Comparison of ENCODE assay signal across 19 cellular contexts in the genomic region with DNA sequence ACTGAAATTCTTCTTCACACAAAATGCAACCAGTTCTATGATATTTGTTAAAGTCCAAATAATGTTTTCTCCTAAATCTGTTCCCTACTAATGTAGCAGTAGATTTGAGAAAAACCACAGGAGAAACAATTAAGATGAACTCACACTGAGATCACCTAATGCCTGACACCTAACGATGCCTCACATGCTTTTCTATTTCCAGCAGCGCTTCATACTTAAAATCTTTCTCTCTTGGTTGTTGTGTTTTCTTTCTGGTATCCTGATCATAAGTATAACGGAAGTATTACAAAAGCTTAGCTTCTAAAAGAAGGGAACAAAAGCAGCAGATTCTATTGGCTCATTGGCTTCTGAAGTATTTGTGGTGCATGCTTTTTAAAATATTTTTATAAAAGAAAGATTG.
DNase-seq lines count a peak whose midpoint lies in the region; ATAC-seq, FAIRE-seq and TF ChIP-seq lines count a peak whose summit lies in the region.
"Had no signal": no experiment of that assay in that cellular context is flagged by ENCODE, and none has a peak within 500 bp of the region (broad histone marks: within the 10 kb centered on the region; RNA-seq: fewer than 3 reads in every experiment).

No MANE protein-coding gene starts in this region.

- DNase-seq in A172 (ENCODE audit: low spot score), result peak; percentile 44
- DNase-seq in HCT116 (ENCODE audit: low read depth, low spot score), result no peak
- DNase-seq in astrocyte (ENCODE audit: low read depth), result no peak
- no peak for DNase-seq in keratinocyte (ENCODE audit: low read depth, low spot score)
- no peak for DNase-seq in NCI-H1092 treated with DMSO at 0.1 percent for 48 hours (lab: John Stamatoyannopoulos, UW)
- no peak for DNase-seq in GM19240 (ENCODE audit: insufficient read length, low spot score)
- DNase-seq in head of caudate nucleus, result no peak
- no peak for DNase-seq in AG08396 (ENCODE audit: low spot score)
- DNase-seq: activated naive CD8-positive, alpha-beta T cell treated with anti-CD3 and anti-CD28 coated beads, Interleukin-2, amount 10 ng/mL, durations not matched to agents 7 days and 5 days; activated T-cell treated with anti-CD3 and anti-CD28 coated beads for 4 hours; DMS 273 treated with DMSO at 0.1 percent for 48 hours; lower lobe of right lung; NCI-H187 treated with DMSO at 0.1 percent for 48 hours; NCI-H526; stimulated activated naive CD4-positive, alpha-beta T cell treated with Interleukin-2 at 50 U/mL for 16 hours had no signal

- H3K4me3 Mint-ChIP-seq in astrocyte (ENCODE audit: unreplicated experiment), result no peak overlapping the region
- H3K4me3 Mint-ChIP-seq: activated naive CD8-positive, alpha-beta T cell treated with anti-CD3 and anti-CD28 coated beads, Interleukin-2, amount 10 ng/mL, durations not matched to agents 7 days and 5 days; B cell; T-helper 1 cell treated with Interleukin-12 subunit alpha and Interleukin-12 subunit beta and Interleukin-4 antibody, amounts not matched to agents 30 μg/mL and 1 μg/mL, for 36 hours had no signal

- FAIRE-seq in astrocyte (lab: Jason Lieb, UNC), result peak; percentile 74
- peak; percentile 76 for FAIRE-seq in keratinocyte (lab: Jason Lieb, UNC)
- FAIRE-seq: H1 had no signal

- H3K27me3 ChIP-seq in HCT116 (ENCODE audit: insufficient read depth, low read length) (no peaks in the 10 kb centered on the region), astrocyte (ENCODE audit: insufficient read depth, low read length) (no peaks in the 10 kb centered on the region), keratinocyte (ENCODE audit: control insufficient read depth, extremely low read depth, insufficient read depth, low read length) (no peaks in the 10 kb centered on the region)

- TF ChIP-seq POLR2A in HCT116 (IDR thresholded peaks at IDR 0.05; ENCODE audit: borderline replicate concordance, extremely low read depth, insufficient read depth, insufficient read length), result no peak

- TF ChIP-seq RAD21 in HCT116 (IDR thresholded peaks at IDR 0.05; ENCODE audit: low read depth), result no peak

- intact Hi-C loops in HCT116 (cut with micrococcal nuclease), result no loop called here
- intact Hi-C loops in head of caudate nucleus (cut with DNase I), result loop anchor here (5.0 kb wide), 1 partner anchor 171 kb away; no protein-coding TSS in a partner anchor

- H4K20me1 ChIP-seq in HCT116 (ENCODE audit: insufficient read depth) (no peaks in the 10 kb centered on the region), astrocyte (ENCODE audit: insufficient read depth, low read length) (no peaks in the 10 kb centered on the region), keratinocyte (ENCODE audit: control insufficient read depth, extremely low read depth, insufficient read depth, low read length) (no peaks in the 10 kb centered on the region)

- CTCF ChIA-PET in HCT116 (lab: Charles Lee), result interaction anchor here (1.0 kb wide), 1 partner anchor 237 kb away, joined by 3 read pairs; no protein-coding TSS in a partner anchor

- no peaks in the 10 kb centered on the region for H3K27me3 Mint-ChIP-seq in astrocyte (ENCODE audit: low read depth, unreplicated experiment)
- H3K27me3 Mint-ChIP-seq: activated naive CD8-positive, alpha-beta T cell treated with anti-CD3 and anti-CD28 coated beads, Interleukin-2, amount 10 ng/mL, durations not matched to agents 7 days and 5 days; B cell had no signal

- no peak overlapping the region for H3K27ac Mint-ChIP-seq in astrocyte (ENCODE audit: unreplicated experiment)
- H3K27ac Mint-ChIP-seq: activated naive CD8-positive, alpha-beta T cell treated with anti-CD3 and anti-CD28 coated beads, Interleukin-2, amount 10 ng/mL, durations not matched to agents 7 days and 5 days; B cell; T-helper 1 cell treated with Interleukin-12 subunit alpha and Interleukin-12 subunit beta and Interleukin-4 antibody, amounts not matched to agents 30 μg/mL and 1 μg/mL, for 36 hours had no signal

- H3K9me1 ChIP-seq in keratinocyte (ENCODE audit: control insufficient read depth, extremely low read depth, insufficient read depth, low read length), result no peaks in the 10 kb centered on the region

- peaks cover 2% of the 10 kb centered on the region for H3K9me3 Mint-ChIP-seq in astrocyte (ENCODE audit: unreplicated experiment)
- H3K9me3 Mint-ChIP-seq: T-helper 1 cell treated with Interleukin-12 subunit alpha and Interleukin-12 subunit beta and Interleukin-4 antibody, amounts not matched to agents 30 μg/mL and 1 μg/mL, for 36 hours had no signal

- peak overlapping the region; percentile 58 for H3K4me2 ChIP-seq in HCT116 (ENCODE audit: low read length)
- peak overlapping the region; percentile 55 for H3K4me2 ChIP-seq in astrocyte (ENCODE audit: low read length)
- H3K4me2 ChIP-seq in keratinocyte (ENCODE audit: control insufficient read depth, extremely low read depth, insufficient read depth, low read depth, low read length), result peak overlapping the region; percentile 50

- POLR2A ChIA-PET in HCT116 (lab: Charles Lee), result no interaction called here

- H3K36me3 Mint-ChIP-seq in astrocyte (ENCODE audit: low read depth, unreplicated experiment), result no peaks in the 10 kb centered on the region

- peak overlapping the region in 1 of 2 experiments; percentile 6; a peak in 1 of 4 replicates for H3K4me3 ChIP-seq in HCT116 (replicated peaks in 1 of 2; ENCODE audit: low read depth in 1 of 2, low read length in 2 of 2)
- H3K4me3 ChIP-seq in astrocyte (ENCODE audit: insufficient read depth, low read depth, low read length), result no peak overlapping the region
- peak overlapping the region in 2 of 3 experiments; percentile 23 to 47 for H3K4me3 ChIP-seq in keratinocyte (ENCODE audit: control insufficient read depth in 2 of 3, extremely low read depth in 1 of 3, insufficient read depth in 2 of 3, low read depth in 1 of 3, low read length in 3 of 3)
- H3K4me3 ChIP-seq: lower lobe of right lung, skin epidermis had no signal

- H3K4me1 ChIP-seq in HCT116 (ENCODE audit: control insufficient read depth in 1 of 2, insufficient read depth in 2 of 2, low read length in 2 of 2) (peaks cover 82 to 98% of the 10 kb centered on the region in 2 experiments), astrocyte (ENCODE audit: insufficient read depth, low read length) (peaks cover 13% of the 10 kb centered on the region), keratinocyte (ENCODE audit: control insufficient read depth, extremely low read depth, insufficient read depth, low read length) (peaks cover 47% of the 10 kb centered on the region)

- H3K9ac ChIP-seq in HCT116 (ENCODE audit: low read length) (peak overlapping the region; percentile 51), astrocyte (ENCODE audit: low read length) (no peak overlapping the region), keratinocyte (ENCODE audit: control insufficient read depth, extremely low read depth, insufficient read depth, low read length) (peak overlapping the region; percentile 16)

- H3K27ac ChIP-seq in HCT116 (ENCODE audit: low read depth, low read length) (peak overlapping the region; percentile 96), astrocyte (ENCODE audit: low read depth, low read length) (no peak overlapping the region), keratinocyte (ENCODE audit: control insufficient read depth, insufficient read depth, low read length) (peak overlapping the region; percentile 65)

- RAD21 ChIA-PET in HCT116 (lab: Charles Lee; ENCODE audit: low non-redundant PET in 1 of 2, low total read pairs in 2 of 2, uncharacterized antibody in 2 of 2, unreplicated experiment in 2 of 2), result no interaction called here

- H3K36me3 ChIP-seq in HCT116 (ENCODE audit: control insufficient read depth in 1 of 2, insufficient read depth in 2 of 2, low read length in 2 of 2) (no peaks in the 10 kb centered on the region), astrocyte (ENCODE audit: insufficient read depth, low read length) (no peaks in the 10 kb centered on the region), keratinocyte (ENCODE audit: control insufficient read depth in 2 of 2, extremely low read depth in 1 of 2, insufficient read depth in 2 of 2, low read length in 2 of 2) (no peaks in the 10 kb centered on the region)
- H3K36me3 ChIP-seq: lower lobe of right lung had no signal

- peak; percentile 9 for ATAC-seq in HCT116
- ATAC-seq: lower lobe of right lung had no signal

- no peak for TF ChIP-seq CTCF in HCT116 (IDR thresholded peaks at IDR 0.05 in 2 of 3, conservative IDR thresholded peaks at IDR 0.05 in 1 of 3; ENCODE audit: borderline replicate concordance in 1 of 3, insufficient read depth in 1 of 3, low read depth in 2 of 3, low read length in 2 of 3)
- TF ChIP-seq CTCF in astrocyte (IDR thresholded peaks at IDR 0.05; ENCODE audit: insufficient read depth, low read depth, low read length), result no peak
- no peak for TF ChIP-seq CTCF in keratinocyte (optimal IDR thresholded peaks at IDR 0.05 in 1 of 3, IDR thresholded peaks at IDR 0.05 in 1 of 3, conservative IDR thresholded peaks at IDR 0.05 in 1 of 3; ENCODE audit: extremely low read depth in 1 of 3, insufficient read depth in 2 of 3, low read length in 3 of 3)

- no peaks in the 10 kb centered on the region for H3K9me3 ChIP-seq in HCT116 (ENCODE audit: control insufficient read depth in 1 of 2, insufficient read depth in 1 of 2, low read depth in 1 of 2, low read length in 2 of 2)
- no peaks in the 10 kb centered on the region for H3K9me3 ChIP-seq in astrocyte (ENCODE audit: insufficient read depth, low read depth, low read length)
- H3K9me3 ChIP-seq in keratinocyte (ENCODE audit: control insufficient read depth, low read depth, low read length), result no peaks in the 10 kb centered on the region
- H3K9me3 ChIP-seq: lower lobe of right lung had no signal

- dilution Hi-C loops in keratinocyte (cut with MboI; ENCODE audit: extremely low pct_ligation_motif_present, low sequenced_read_pairs), result loop anchor here (25.0 kb wide), 1 partner anchor 196 kb away; no protein-coding TSS in a partner anchor

- BruUV-seq in HCT116 (replicated peaks; lab: Mats Ljungman, UMichigan), result TSS peak; percentile 37

- H3K4me1 Mint-ChIP-seq in astrocyte (ENCODE audit: low read depth, unreplicated experiment), result peaks cover 37% of the 10 kb centered on the region

- H3K79me2 ChIP-seq in HCT116 (ENCODE audit: insufficient read depth, low read length) (no peaks in the 10 kb centered on the region), astrocyte (ENCODE audit: insufficient read depth, low read length) (no peaks in the 10 kb centered on the region), keratinocyte (ENCODE audit: control insufficient read depth, insufficient read depth, low read length) (no peaks in the 10 kb centered on the region)

- no peak overlapping the region for H2AFZ ChIP-seq in HCT116 (ENCODE audit: low read depth, low read length, poor library complexity, severe bottlenecking)
- H2AFZ ChIP-seq in astrocyte (ENCODE audit: low read depth, low read length), result no peak overlapping the region
- H2AFZ ChIP-seq in keratinocyte (ENCODE audit: control insufficient read depth, low read length), result no peak overlapping the region

- H3K9me2 ChIP-seq in HCT116 (ENCODE audit: insufficient read depth), result no peaks in the 10 kb centered on the region

TF ChIP-seq in HCT116, 20 proteins besides CTCF, POLR2A, EP300 and RAD21 (continues in another document):
- TF ChIP-seq SP1 (IDR thresholded peaks at IDR 0.05; ENCODE audit: low read depth) (peak; percentile 35; the same call in 1 of the 2 replicates), CBX3 (IDR thresholded peaks at IDR 0.05; ENCODE audit: low read depth) (peak; percentile 10; the same call in 1 of the 2 replicates), JUND (IDR thresholded peaks at IDR 0.05) (peak; percentile 14; the same call in 1 of the 2 replicates)
